ENCODE assay signal across 8 cellular contexts in the genomic region with DNA sequence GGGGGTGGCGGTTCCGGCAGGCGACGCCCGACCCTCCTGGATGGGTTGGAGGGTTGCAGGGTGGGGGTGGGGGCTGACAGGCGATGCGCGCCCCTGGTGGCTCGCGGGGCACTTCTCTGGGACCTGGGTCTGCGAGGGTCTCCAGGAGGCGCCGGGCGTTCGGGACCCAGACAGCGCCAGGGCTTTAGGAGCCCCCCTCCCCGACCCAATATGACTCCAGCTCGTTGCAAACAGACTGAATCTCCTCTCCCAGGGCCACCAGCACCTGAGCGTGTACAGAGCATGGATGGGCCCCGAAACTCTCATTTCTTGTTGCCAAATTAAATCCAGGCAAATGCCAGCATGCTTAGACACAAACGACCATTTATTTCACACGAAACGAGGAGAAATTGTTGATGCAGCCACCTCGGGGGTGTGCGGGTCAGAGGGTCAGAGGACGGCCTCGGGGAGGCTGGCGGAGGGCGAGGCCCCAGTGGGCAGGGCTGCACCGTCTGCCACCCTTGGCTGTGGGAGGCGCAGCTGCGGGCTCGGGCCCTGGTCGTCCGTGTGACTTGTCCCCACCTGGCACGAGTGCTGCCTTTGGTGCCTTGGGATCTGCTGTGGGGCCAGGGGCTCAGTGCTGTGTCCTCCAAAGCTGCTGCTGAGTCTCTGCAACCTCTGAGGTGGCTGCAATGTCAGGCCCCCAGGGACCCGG. TPM values are rescaled to one million over a fixed set of nuclear protein-coding genes. Genes with fewer than 3 reads are reported as not detected.
DNase-seq lines count a peak whose midpoint lies in the region; ATAC-seq and TF ChIP-seq lines count a peak whose summit lies in the region.

No MANE protein-coding gene starts in this region.

- intact Hi-C loops in natural killer cell (cut with micrococcal nuclease), result no loop called here

- H3K27me3 Mint-ChIP-seq in natural killer cell (ENCODE audit: low read depth in 2 of 2), result no peaks in the 10 kb centered on the region
- no peaks in the 10 kb centered on the region for H3K27me3 Mint-ChIP-seq in natural killer cell treated with Interleukin-12 subunit alpha and Interleukin-12 subunit beta and Interleukin-15 and Interleukin-18, amount 100 ng/mL, for 72 hours

- no peak for TF ChIP-seq POLR2A in gastroesophageal sphincter (IDR thresholded peaks at IDR 0.05)

- H3K36me3 Mint-ChIP-seq in natural killer cell, result no peaks in the 10 kb centered on the region
- H3K36me3 Mint-ChIP-seq in natural killer cell treated with Interleukin-12 subunit alpha and Interleukin-12 subunit beta and Interleukin-15 and Interleukin-18, amount 100 ng/mL, for 72 hours, result peaks cover 4% of the 10 kb centered on the region

- no peak overlapping the region for H3K4me3 ChIP-seq in gastroesophageal sphincter

- WGBS in gastroesophageal sphincter (ENCODE audit: low coverage in 1 of 2), 2 donors, result 26 to 40% methylated on average over 2 to 13 of the region's 37 CpGs

- H3K27ac ChIP-seq in gastroesophageal sphincter, result no peak overlapping the region

- ATAC-seq in natural killer cell (no peak), gastroesophageal sphincter (no peak), GM18867 (IDR thresholded peaks at IDR 0.05; ENCODE audit: unreplicated experiment) (no peak), HG02588 (IDR thresholded peaks at IDR 0.05; ENCODE audit: unreplicated experiment) (no peak)
- no peak for ATAC-seq in natural killer cell treated with Interleukin-12 subunit alpha and Interleukin-12 subunit beta and Interleukin-15 and Interleukin-18, amount 100 ng/mL, for 72 hours

- H3K9me3 Mint-ChIP-seq in natural killer cell, result no peaks in the 10 kb centered on the region
- H3K9me3 Mint-ChIP-seq in natural killer cell treated with Interleukin-12 subunit alpha and Interleukin-12 subunit beta and Interleukin-15 and Interleukin-18, amount 100 ng/mL, for 72 hours, result no peaks in the 10 kb centered on the region

- H3K36me3 ChIP-seq in gastroesophageal sphincter, result no peaks in the 10 kb centered on the region

- no peak for TF ChIP-seq EP300 in gastroesophageal sphincter (IDR thresholded peaks at IDR 0.05)

- H3K4me3 Mint-ChIP-seq in natural killer cell, result no peak overlapping the region
- H3K4me3 Mint-ChIP-seq in natural killer cell treated with Interleukin-12 subunit alpha and Interleukin-12 subunit beta and Interleukin-15 and Interleukin-18, amount 100 ng/mL, for 72 hours, result no peak overlapping the region

- TF ChIP-seq CTCF in natural killer cell (IDR thresholded peaks at IDR 0.05) (peak; percentile 39), gastroesophageal sphincter (IDR thresholded peaks at IDR 0.05) (peak in 3 of 4 experiments; percentile 32 to 79 (median 52))

- DNase-seq in natural killer cell, result no peak
- DNase-seq in natural killer cell treated with Interleukin-12 subunit alpha and Interleukin-12 subunit beta and Interleukin-15 and Interleukin-18, amount 100 ng/mL, for 72 hours (ENCODE audit: low spot score), result no peak
- peak; percentile 15 for DNase-seq in T-helper 9 cell
- peak; percentile 58 for DNase-seq in stimulated activated CD8-positive, alpha-beta memory T cell treated with anti-CD3 and anti-CD28 coated beads, Interleukin-4, amount 100 ng/mL, for 48 hours
- DNase-seq in cerebellum (ENCODE audit: low spot score), result no peak

- no peak overlapping the region for H3K27ac Mint-ChIP-seq in natural killer cell
- no peak overlapping the region for H3K27ac Mint-ChIP-seq in natural killer cell treated with Interleukin-12 subunit alpha and Interleukin-12 subunit beta and Interleukin-15 and Interleukin-18, amount 100 ng/mL, for 72 hours

- H3K27me3 ChIP-seq in gastroesophageal sphincter, result peaks cover 23% of the 10 kb centered on the region

- no peaks in the 10 kb centered on the region for H3K9me3 ChIP-seq in gastroesophageal sphincter

- peaks cover 0 to 53% (median 22%) of the 10 kb centered on the region in 3 donors for H3K4me1 ChIP-seq in gastroesophageal sphincter

- H3K4me1 Mint-ChIP-seq in natural killer cell, result peaks cover 0 to 12% of the 10 kb centered on the region in 2 donors
- H3K4me1 Mint-ChIP-seq in natural killer cell treated with Interleukin-12 subunit alpha and Interleukin-12 subunit beta and Interleukin-15 and Interleukin-18, amount 100 ng/mL, for 72 hours (ENCODE audit: low read depth in 2 of 2), result peaks cover 20 to 23% of the 10 kb centered on the region in 2 donors

RNA-seq across cellular contexts. Expression of gene GATA5, which starts 20.9 kb away (rescaled TPM):
- total RNA-seq in natural killer cell (not detected), gastroesophageal sphincter (1 to 10 TPM in 2 of 4 donors, under 1 TPM in 2; 0.31 to 2.2 (median 1.1) TPM), cerebellum (not detected)
- not detected for total RNA-seq in natural killer cell treated with Interleukin-12 subunit alpha and Interleukin-12 subunit beta and Interleukin-15 and Interleukin-18, amount 100 ng/mL, for 72 hours

Comparison
In these comparisons a context has a peak if more than half of its experiments do, and no peak if none do; other contexts are left out.
1. DNase-seq: peak in T-helper 9 cell (single experiment) and stimulated activated CD8-positive, alpha-beta memory T cell treated with anti-CD3 and anti-CD28 coated beads, Interleukin-4, amount 100 ng/mL, for 48 hours (single experiment); none in natural killer cell (single experiment), natural killer cell treated with Interleukin-12 subunit alpha and Interleukin-12 subunit beta and Interleukin-15 and Interleukin-18, amount 100 ng/mL, for 72 hours (single experiment) and cerebellum (single experiment).